15 cellular contexts compared by ENCODE assay signal in the genomic region with DNA sequence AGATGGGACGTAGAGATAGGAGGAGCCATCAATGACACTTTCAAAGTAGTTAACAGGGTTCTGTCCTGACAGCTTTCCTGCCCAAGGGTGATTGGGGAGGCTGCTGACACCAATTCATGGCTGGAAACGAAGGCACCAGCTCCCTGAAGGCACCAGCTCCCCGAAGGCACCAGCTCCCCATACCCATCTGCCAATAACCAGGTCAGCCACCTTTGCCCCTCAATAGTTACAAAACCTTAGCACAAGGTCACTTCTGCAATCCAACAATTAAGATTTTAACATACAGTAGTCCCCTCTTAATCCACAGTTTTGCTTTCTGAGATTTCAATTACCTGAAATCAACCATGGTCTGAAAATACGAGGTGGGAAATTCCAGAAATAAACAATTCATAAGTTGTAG.
"Had no signal": no experiment of that assay in that cellular context is flagged by ENCODE, and none has a peak within 500 bp of the region (broad histone marks: within the 10 kb centered on the region; RNA-seq: fewer than 3 reads in every experiment).

No MANE protein-coding gene starts in this region.

- H3K4me3 Mint-ChIP-seq: activated CD4-positive, alpha-beta memory T cell treated with anti-CD3 and anti-CD28 coated beads, Interleukin-2, amount 10 ng/mL, durations not matched to agents 7 days and 5 days; activated CD4-positive, alpha-beta T cell treated with anti-CD3 and anti-CD28 coated beads for 36 hours; activated CD8-positive, alpha-beta memory T cell treated with anti-CD3 and anti-CD28 coated beads, Interleukin-2, amount 10 ng/mL, durations not matched to agents 7 days and 5 days; activated naive CD4-positive, alpha-beta T cell treated with anti-CD3 and anti-CD28 coated beads for 36 hours; mesothelial cell of epicardium; nephron progenitor cell; stimulated activated naive CD8-positive, alpha-beta T cell treated with anti-CD3 and anti-CD28 coated beads, Interleukin-15, amount 100 ng/mL, for 72 hours had no signal

- H3K36me3 ChIP-seq: lower lobe of right lung had no signal

- H3K4me3 ChIP-seq: ascending aorta, coronary artery, lower lobe of right lung, thoracic aorta, upper lobe of left lung had no signal

- DNase-seq: activated CD4-positive, alpha-beta memory T cell treated with anti-CD3 and anti-CD28 coated beads, Interleukin-2, amount 10 ng/mL, durations not matched to agents 7 days and 5 days; activated CD4-positive, alpha-beta T cell treated with anti-CD3 and anti-CD28 coated beads for 36 hours; activated CD8-positive, alpha-beta memory T cell treated with anti-CD3 and anti-CD28 coated beads, Interleukin-2, amount 10 ng/mL, durations not matched to agents 7 days and 5 days; activated naive CD4-positive, alpha-beta T cell treated with anti-CD3 and anti-CD28 coated beads for 36 hours; lower lobe of right lung; nephron progenitor cell; retina; stimulated activated CD4-positive, alpha-beta T cell treated with anti-CD3 and anti-CD28 coated beads, Interleukin-2, amount 100 ng/mL, for 24 hours; stimulated activated naive CD8-positive, alpha-beta T cell treated with anti-CD3 and anti-CD28 coated beads, Interleukin-15, amount 100 ng/mL, for 72 hours; T-helper 2 cell; upper lobe of left lung had no signal

- ATAC-seq: activated CD4-positive, alpha-beta T cell treated with anti-CD3 and anti-CD28 coated beads for 36 hours; activated CD8-positive, alpha-beta memory T cell treated with anti-CD3 and anti-CD28 coated beads, Interleukin-2, amount 10 ng/mL, durations not matched to agents 7 days and 5 days; lower lobe of right lung; stimulated activated naive CD8-positive, alpha-beta T cell treated with anti-CD3 and anti-CD28 coated beads, Interleukin-15, amount 100 ng/mL, for 72 hours had no signal

- H3K27ac Mint-ChIP-seq: activated CD4-positive, alpha-beta memory T cell treated with anti-CD3 and anti-CD28 coated beads, Interleukin-2, amount 10 ng/mL, durations not matched to agents 7 days and 5 days; activated CD8-positive, alpha-beta memory T cell treated with anti-CD3 and anti-CD28 coated beads, Interleukin-2, amount 10 ng/mL, durations not matched to agents 7 days and 5 days; activated naive CD4-positive, alpha-beta T cell treated with anti-CD3 and anti-CD28 coated beads for 36 hours; mesothelial cell of epicardium; nephron progenitor cell had no signal

- H3K27ac ChIP-seq: ascending aorta, coronary artery, lower lobe of right lung, thoracic aorta had no signal

- H3K9me3 ChIP-seq: ascending aorta, lower lobe of right lung, thoracic aorta, upper lobe of left lung had no signal

- H3K9me3 Mint-ChIP-seq: activated CD4-positive, alpha-beta memory T cell treated with anti-CD3 and anti-CD28 coated beads, Interleukin-2, amount 10 ng/mL, durations not matched to agents 7 days and 5 days; activated naive CD4-positive, alpha-beta T cell treated with anti-CD3 and anti-CD28 coated beads for 36 hours; mesothelial cell of epicardium; nephron progenitor cell; stimulated activated naive CD8-positive, alpha-beta T cell treated with anti-CD3 and anti-CD28 coated beads, Interleukin-15, amount 100 ng/mL, for 72 hours had no signal

- H3K27me3 ChIP-seq: ascending aorta, upper lobe of left lung had no signal

- H3K27me3 Mint-ChIP-seq: activated CD4-positive, alpha-beta memory T cell treated with anti-CD3 and anti-CD28 coated beads, Interleukin-2, amount 10 ng/mL, durations not matched to agents 7 days and 5 days; activated CD4-positive, alpha-beta T cell treated with anti-CD3 and anti-CD28 coated beads for 36 hours; activated CD8-positive, alpha-beta memory T cell treated with anti-CD3 and anti-CD28 coated beads, Interleukin-2, amount 10 ng/mL, durations not matched to agents 7 days and 5 days; stimulated activated naive CD8-positive, alpha-beta T cell treated with anti-CD3 and anti-CD28 coated beads, Interleukin-15, amount 100 ng/mL, for 72 hours had no signal
